12 cellular contexts compared by ENCODE assay signal in the genomic region with DNA sequence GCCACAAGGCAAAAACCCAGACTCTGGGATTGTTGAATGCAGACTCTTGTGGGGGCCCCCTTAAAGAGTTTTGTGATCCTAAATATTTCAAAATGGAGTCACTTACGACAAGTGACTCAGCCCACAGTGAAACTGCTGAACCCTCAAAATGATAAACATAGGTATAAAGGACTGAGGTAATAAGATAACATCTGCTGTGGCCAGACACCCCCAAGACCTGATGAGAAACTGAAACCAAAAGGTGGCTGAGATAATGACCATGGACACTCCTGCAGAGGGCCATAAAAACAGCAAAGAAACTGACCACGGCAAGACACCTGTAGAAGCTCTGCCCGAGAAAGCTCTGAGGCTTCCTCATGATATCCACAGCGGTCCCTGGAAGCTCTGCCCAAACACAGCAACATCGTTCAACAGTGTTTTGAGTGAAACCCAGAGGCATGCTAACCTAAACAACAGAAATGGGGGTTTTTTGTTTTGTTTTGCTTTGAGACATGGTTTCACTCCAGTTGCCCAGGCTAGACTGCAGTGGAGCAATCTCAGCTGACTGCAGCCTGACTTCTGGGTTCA. TPM values are rescaled to one million over a fixed set of nuclear protein-coding genes. Genes with fewer than 3 reads are reported as not detected.
DNase-seq lines count a peak whose midpoint lies in the region; ATAC-seq and TF ChIP-seq lines count a peak whose summit lies in the region.
"Had no signal": no experiment of that assay in that cellular context is flagged by ENCODE, and none has a peak within 500 bp of the region (broad histone marks: within the 10 kb centered on the region; RNA-seq: fewer than 3 reads in every experiment).

No MANE protein-coding gene starts in this region.

- no peak overlapping the region for H2AK5ac ChIP-seq in mesenchymal stem cell (ENCODE audit: low read length, severe bottlenecking)

- CTCF ChIA-PET in T-cell (lab: Charles Lee) = no interaction called here
- CTCF ChIA-PET in WTC11 (lab: Charles Lee) = no interaction called here

- H2AFZ ChIP-seq in mesenchymal stem cell (ENCODE audit: low read depth, low read length) = no peak overlapping the region

- 92% methylated on average over 5 of the region's 5 CpGs for WGBS in mesenchymal stem cell

- H4K91ac ChIP-seq in mesenchymal stem cell (ENCODE audit: low read length) = no peak overlapping the region

- H3K27ac ChIP-seq in mesenchymal stem cell (ENCODE audit: low read length, poor library complexity, severe bottlenecking) (no peak overlapping the region), brain microvascular endothelial cell (no peak overlapping the region)
- H3K27ac ChIP-seq: epithelial cell of prostate had no signal

- H3K79me1 ChIP-seq in mesenchymal stem cell (replicated peaks; ENCODE audit: low read length, poor library complexity, severe bottlenecking) = peaks cover 11% of the 10 kb centered on the region

- H2BK5ac ChIP-seq in mesenchymal stem cell (ENCODE audit: low read depth, low read length, poor library complexity, severe bottlenecking) = no peak overlapping the region

- no peak overlapping the region for H3K18ac ChIP-seq in mesenchymal stem cell (ENCODE audit: low read depth in 1 of 2, low read length in 2 of 2)

- H3K9me3 ChIP-seq in mesenchymal stem cell (ENCODE audit: control insufficient read depth, low read length) = no peaks in the 10 kb centered on the region

- POLR2A ChIA-PET in T-cell (lab: Charles Lee) (interaction anchor here in 1 of 2 donors (0.9 kb wide), 1 partner anchor 86 kb away, joined by 4 read pairs; no protein-coding TSS in a partner anchor), WTC11 (lab: Charles Lee) (no interaction called here)

- H3K36me3 Mint-ChIP-seq in T-cell = peaks cover 4% of the 10 kb centered on the region
- no peaks in the 10 kb centered on the region for H3K36me3 Mint-ChIP-seq in WTC11

- no peak overlapping the region for H2BK120ac ChIP-seq in mesenchymal stem cell (ENCODE audit: low read depth, low read length)

- DNase-seq in T-cell = peak in 10 of 34 experiments; percentile 9 to 34 (median 22)
- peak; percentile 2 for DNase-seq in mesenchymal stem cell
- DNase-seq in brain microvascular endothelial cell = no peak
- no peak for DNase-seq in WTC11 (ENCODE audit: low spot score)
- no peak for DNase-seq in NCI-H187 treated with DMSO at 0.1 percent for 48 hours (lab: John Stamatoyannopoulos, UW)
- DNase-seq: DMS153, islet precursor cell, posterior cingulate gyrus had no signal

- H3K27ac Mint-ChIP-seq in T-cell (peak overlapping the region; percentile 98 to 99), WTC11 (no peak overlapping the region)

- H3K4me3 Mint-ChIP-seq in T-cell (peak overlapping the region; percentile 54 to 91 (median 87)), WTC11 (no peak overlapping the region)

- no peaks in the 10 kb centered on the region for H3K27me3 ChIP-seq in mesenchymal stem cell (ENCODE audit: control insufficient read depth in 1 of 2, insufficient read depth in 1 of 2, low read length in 2 of 2)
- no peaks in the 10 kb centered on the region for H3K27me3 ChIP-seq in brain microvascular endothelial cell (replicated peaks)

- in situ Hi-C loops in brain microvascular endothelial cell (cut with HindIII; ENCODE audit: low pct_ligation_motif_present, low sequenced_read_pairs) = no loop called here

- H3K4ac ChIP-seq in mesenchymal stem cell (ENCODE audit: low read depth in 1 of 2, low read length in 2 of 2) = no peak overlapping the region

- ATAC-seq in GM18511 (IDR thresholded peaks at IDR 0.05; ENCODE audit: unreplicated experiment) (peak; percentile 57), HG02759 (IDR thresholded peaks at IDR 0.05; ENCODE audit: unreplicated experiment) (peak; percentile 40), T-cell (replicated peaks in 1 of 4) (no peak), WTC11 (no peak), HG03457 (IDR thresholded peaks at IDR 0.05; ENCODE audit: unreplicated experiment) (no peak)

- no peak overlapping the region for H2BK15ac ChIP-seq in mesenchymal stem cell (ENCODE audit: low read depth, poor library complexity, severe bottlenecking)

- peaks cover 79 to 92% (median 87%) of the 10 kb centered on the region in 3 donors for H3K4me1 Mint-ChIP-seq in T-cell
- H3K4me1 Mint-ChIP-seq in WTC11 = peaks cover 51% of the 10 kb centered on the region

- no peaks in the 10 kb centered on the region for H3K9me3 Mint-ChIP-seq in T-cell
- H3K9me3 Mint-ChIP-seq in WTC11 = no peaks in the 10 kb centered on the region

- H3K36me3 ChIP-seq in mesenchymal stem cell (ENCODE audit: control insufficient read depth in 1 of 2, insufficient read depth in 2 of 2, low read depth in 1 of 2, low read length in 2 of 2) (peaks cover 0 to 1% of the 10 kb centered on the region in 2 experiments), brain microvascular endothelial cell (replicated peaks) (no peaks in the 10 kb centered on the region)

- no peak overlapping the region for H3K14ac ChIP-seq in mesenchymal stem cell (ENCODE audit: low read length in 2 of 2)

- H3K4me3 ChIP-seq in mesenchymal stem cell (ENCODE audit: insufficient read depth in 1 of 2, low read depth in 1 of 2, low read length in 2 of 2) (no peak overlapping the region), brain microvascular endothelial cell (ENCODE audit: low read depth, low read length) (no peak overlapping the region)

- H3K9ac ChIP-seq in mesenchymal stem cell (ENCODE audit: low read length) = no peak overlapping the region

- H4K8ac ChIP-seq in mesenchymal stem cell (ENCODE audit: low read length) = no peak overlapping the region

- H3K4me2 ChIP-seq in mesenchymal stem cell (ENCODE audit: low read length, poor library complexity, severe bottlenecking) = no peak overlapping the region

- TF ChIP-seq CTCF in brain microvascular endothelial cell (IDR thresholded peaks at IDR 0.05; ENCODE audit: low read depth, low read length, missing control alignments) (no peak), WTC11 (IDR thresholded peaks at IDR 0.05) (no peak)

- no peak overlapping the region for H3K23ac ChIP-seq in mesenchymal stem cell (ENCODE audit: low read length in 2 of 2)

- H3K27me3 Mint-ChIP-seq in T-cell (no peaks in the 10 kb centered on the region), WTC11 (ENCODE audit: low read depth) (no peaks in the 10 kb centered on the region; the same call in 1 of the 2 replicates)

- H3K4me1 ChIP-seq in mesenchymal stem cell (ENCODE audit: control insufficient read depth, insufficient read depth, low read depth, low read length) = peaks cover 35% of the 10 kb centered on the region

- no peak overlapping the region for H2BK12ac ChIP-seq in mesenchymal stem cell (ENCODE audit: low read length in 2 of 2)

TF ChIP-seq in WTC11, 78 proteins besides CTCF, POLR2A, EP300 and RAD21:
- TF ChIP-seq ZNF416 (CRISPR knock-in tag; IDR thresholded peaks at IDR 0.05) = no peak
- TF ChIP-seq ELF4 (CRISPR knock-in tag; IDR thresholded peaks at IDR 0.05; ENCODE audit: low read depth) = no peak
- TF ChIP-seq FOXJ3 (CRISPR knock-in tag; IDR thresholded peaks at IDR 0.05; ENCODE audit: borderline replicate concordance) = no peak
- TF ChIP-seq ZNF138 (CRISPR knock-in tag; conservative IDR thresholded peaks at IDR 0.05) = no peak

RNA-seq across cellular contexts. Expression of gene PLAAT4, which starts 1.6 kb away (rescaled TPM):
- total RNA-seq in T-cell (100 to 1,000 TPM in 4 of 5 donors, 10 to 100 TPM in 1; 90.2 to 144 (median 126) TPM), WTC11 (2021) (1.1 to 2.9 TPM (median 1.4 TPM) in 3 replicates)
- 13.1 TPM for polyA plus RNA-seq in mesenchymal stem cell (2013, experiment 1 of 2)
- 14.3 TPM for polyA plus RNA-seq in mesenchymal stem cell (2013, experiment 2 of 2)

RNA-seq across cellular contexts. Expression of gene PLAAT2, which starts 28.2 kb away (rescaled TPM):
- total RNA-seq in T-cell (under 1 TPM in 2 of 5 donors, not detected in 3; 0.51 to 0.53 TPM), WTC11 (2021) (0.25 to 0.66 TPM (median 0.55 TPM) in 3 replicates)
- not detected for polyA plus RNA-seq in mesenchymal stem cell (2013, experiment 1 of 2)
- polyA plus RNA-seq in mesenchymal stem cell (2013, experiment 2 of 2) = not detected

RNA-seq across cellular contexts. Expression of gene LGALS12, which starts 29.1 kb away (rescaled TPM):
- total RNA-seq in T-cell (not detected), WTC11 (2021) (1.1 to 1.4 TPM (median 1.4 TPM) in 3 replicates)
- not detected for polyA plus RNA-seq in mesenchymal stem cell (2013, experiment 1 of 2)
- not detected for polyA plus RNA-seq in mesenchymal stem cell (2013, experiment 2 of 2)

RNA-seq across cellular contexts. Expression of gene PLAAT5, which starts 44.0 kb away (rescaled TPM):
- total RNA-seq in T-cell = under 1 TPM in 3 of 5 donors, not detected in 2; 0.16 to 0.32 (median 0.23) TPM
- polyA plus RNA-seq in mesenchymal stem cell (2013, experiment 1 of 2) = not detected
- not detected for polyA plus RNA-seq in mesenchymal stem cell (2013, experiment 2 of 2)
- 14.7 to 23.0 TPM (median 16.0 TPM) in 3 replicates for total RNA-seq in WTC11 (2021)

Comparison
In these comparisons a context has a peak if more than half of its experiments do, and no peak if none do; other contexts are left out.
1. ATAC-seq: peak in GM18511 (single experiment) and HG02759 (single experiment); none in T-cell (0 of 4), WTC11 (single experiment) and HG03457 (single experiment).
2. RNA of gene PLAAT4, which starts 1.6 kb away (total RNA-seq): 90.2 to 144 TPM in T-cell; 1.1 to 2.9 TPM in WTC11; every median in the first group is over 10 times any median in the second.